1 cellular context compared by ENCODE assay signal in genomic region chr1:185152187-185152767, GRCh38.
A peak's percentile ranks its signal among the peaks of the same experiment; 100 is the strongest.
TF ChIP-seq lines count a peak whose summit lies in the region.

No MANE protein-coding gene starts in this region.

TF ChIP-seq in GM12878, 131 proteins besides CTCF, POLR2A, EP300 and RAD21:
- no peak for TF ChIP-seq PAX8 (IDR thresholded peaks at IDR 0.05)
- peak; percentile 40; the same call in 1 of the 2 replicates for TF ChIP-seq SPI1 (IDR thresholded peaks at IDR 0.05; ENCODE audit: borderline replicate concordance, insufficient read depth, low read depth, low read length)
